In genomic region chr1:178262101-178262500, GRCh38 we compare ENCODE assay signal across 10 cellular contexts.
A peak's percentile ranks its signal among the peaks of the same experiment; 100 is the strongest.
DNase-seq lines count a peak whose midpoint lies in the region; ATAC-seq and TF ChIP-seq lines count a peak whose summit lies in the region.
"Had no signal": no experiment of that assay in that cellular context is flagged by ENCODE, and none has a peak within 500 bp of the region (broad histone marks: within the 10 kb centered on the region; RNA-seq: fewer than 3 reads in every experiment).

No MANE protein-coding gene starts in this region.

- H4K8ac ChIP-seq in neuronal stem cell (ENCODE audit: low read depth, low read length) = no peak overlapping the region

- H3K4me3 ChIP-seq in H7 (ENCODE audit: insufficient read depth, low read depth, low read length) (no peak overlapping the region), neuronal stem cell (ENCODE audit: low read length in 2 of 2) (no peak overlapping the region), gastrocnemius medialis (no peak overlapping the region), ascending aorta (no peak overlapping the region)
- H3K4me3 ChIP-seq: lower lobe of right lung had no signal

- ATAC-seq in gastrocnemius medialis (no peak), HG02885 (IDR thresholded peaks at IDR 0.05; ENCODE audit: poor library complexity, unreplicated experiment) (no peak)

- TF ChIP-seq CTCF in gastrocnemius medialis (IDR thresholded peaks at IDR 0.05 in 4 of 5, conservative IDR thresholded peaks at IDR 0.05 in 1 of 5) (no peak), ascending aorta (IDR thresholded peaks at IDR 0.05) (no peak)

- H3K27ac ChIP-seq in neuronal stem cell (replicated peaks; ENCODE audit: low read length) (peak overlapping the region; percentile 49), gastrocnemius medialis (no peak overlapping the region), ascending aorta (no peak overlapping the region)
- H3K27ac ChIP-seq: lower lobe of right lung had no signal

- H3K4ac ChIP-seq in neuronal stem cell (ENCODE audit: low read length) = no peak overlapping the region

- no peak overlapping the region for H2BK15ac ChIP-seq in neuronal stem cell (ENCODE audit: low read length)

- peak overlapping the region; percentile 23 for H3K4me2 ChIP-seq in neuronal stem cell (ENCODE audit: insufficient read depth, low read length, poor library complexity, severe bottlenecking)

- peaks cover 5 to 27% of the 10 kb centered on the region in 2 donors for H3K4me1 ChIP-seq in neuronal stem cell (ENCODE audit: control insufficient read depth in 2 of 2, insufficient read depth in 1 of 2, low read depth in 1 of 2, low read length in 2 of 2)
- H3K4me1 ChIP-seq in gastrocnemius medialis = no peaks in the 10 kb centered on the region
- peaks cover 0 to 5% of the 10 kb centered on the region in 2 donors for H3K4me1 ChIP-seq in ascending aorta

- H3K18ac ChIP-seq in neuronal stem cell (ENCODE audit: low read length) = no peak overlapping the region

- H3K23ac ChIP-seq in neuronal stem cell (ENCODE audit: low read depth, low read length, poor library complexity) = no peak overlapping the region

- WGBS in neuronal stem cell (ENCODE audit: extremely low coverage in 2 of 2, insufficient read length in 2 of 2, insufficient replicate concordance in 1 of 2), 2 donors = no CpG with 5 or more reads among the region's 3 CpGs

- no peak for TF ChIP-seq POLR2A in gastrocnemius medialis (IDR thresholded peaks at IDR 0.05)

- intact Hi-C loops in gastrocnemius medialis (cut with DNase I; ENCODE audit: low total_unique reads) = no loop called here
- intact Hi-C loops in ascending aorta (cut with DNase I) = no loop called here

- H3K36me3 ChIP-seq in H7 (replicated peaks; ENCODE audit: control insufficient read depth, insufficient read depth, low read length) (no peaks in the 10 kb centered on the region), neuronal stem cell (replicated peaks in 1 of 2; ENCODE audit: control insufficient read depth in 2 of 2, insufficient read depth in 2 of 2, low read length in 2 of 2) (no peaks in the 10 kb centered on the region), gastrocnemius medialis (no peaks in the 10 kb centered on the region), ascending aorta (no peaks in the 10 kb centered on the region)
- H3K36me3 ChIP-seq: lower lobe of right lung had no signal

- H3K79me1 ChIP-seq in neuronal stem cell (ENCODE audit: low read depth, low read length) = no peaks in the 10 kb centered on the region

- H2BK12ac ChIP-seq in neuronal stem cell (ENCODE audit: low read length) = no peak overlapping the region

- DNase-seq in H7 (peak; percentile 26), RPMI7951 (ENCODE audit: low read depth) (peak; percentile 72), epidermal melanocyte (ENCODE audit: insufficient read length, low spot score) (peak; percentile 82), neuronal stem cell (ENCODE audit: low spot score) (peak; percentile 61), gastrocnemius medialis (no peak), NCI-H510A treated with DMSO at 0.1 percent for 48 hours (lab: John Stamatoyannopoulos, UW) (no peak), ascending aorta (ENCODE audit: low spot score in 2 of 2) (no peak)
- DNase-seq: DND-41, lower lobe of right lung had no signal

- H3K14ac ChIP-seq in neuronal stem cell (ENCODE audit: low read length) = no peak overlapping the region

- H3K9me3 ChIP-seq in neuronal stem cell (replicated peaks in 1 of 2; ENCODE audit: control insufficient read depth in 2 of 2, insufficient read depth in 1 of 2, low read depth in 1 of 2, low read length in 2 of 2) (peaks cover 0 to 8% of the 10 kb centered on the region in 2 donors), gastrocnemius medialis (no peaks in the 10 kb centered on the region), ascending aorta (peaks cover 0 to 3% of the 10 kb centered on the region in 2 donors)
- H3K9me3 ChIP-seq: lower lobe of right lung had no signal

- H3K9ac ChIP-seq in neuronal stem cell (ENCODE audit: low read depth, low read length, poor library complexity) = no peak overlapping the region

- H2BK5ac ChIP-seq in neuronal stem cell (ENCODE audit: low read length) = no peak overlapping the region

- no peak overlapping the region for H2AK5ac ChIP-seq in neuronal stem cell (ENCODE audit: low read depth, low read length)

- H4K91ac ChIP-seq in neuronal stem cell (ENCODE audit: low read depth, low read length, poor library complexity) = no peak overlapping the region

- peak overlapping the region; percentile 25 for H2AFZ ChIP-seq in neuronal stem cell (ENCODE audit: low read length)

- no peaks in the 10 kb centered on the region for H3K27me3 ChIP-seq in H7 (ENCODE audit: control insufficient read depth, insufficient read depth, low read length)
- no peaks in the 10 kb centered on the region for H3K27me3 ChIP-seq in neuronal stem cell (ENCODE audit: control insufficient read depth in 3 of 3, insufficient read depth in 3 of 3, low read depth in 1 of 3, low read length in 3 of 3)
- no peaks in the 10 kb centered on the region for H3K27me3 ChIP-seq in gastrocnemius medialis
- no peaks in the 10 kb centered on the region for H3K27me3 ChIP-seq in ascending aorta

- in situ Hi-C loops in gastrocnemius medialis (cut with MboI; ENCODE audit: low sequenced_read_pairs in 4 of 4) = no loop called here

- H2BK120ac ChIP-seq in neuronal stem cell (ENCODE audit: low read depth, low read length) = no peak overlapping the region

Comparison
In these comparisons a context has a peak if more than half of its experiments do, and no peak if none do; other contexts are left out.
1. DNase-seq: peak in H7 (single experiment), RPMI7951 (single experiment), epidermal melanocyte (single experiment) and neuronal stem cell (single experiment); none in gastrocnemius medialis (0 of 2), NCI-H510A treated with DMSO at 0.1 percent for 48 hours (single experiment) and ascending aorta (0 of 2).